Comparison of ENCODE assay signal across 1 cellular context in the genomic region with DNA sequence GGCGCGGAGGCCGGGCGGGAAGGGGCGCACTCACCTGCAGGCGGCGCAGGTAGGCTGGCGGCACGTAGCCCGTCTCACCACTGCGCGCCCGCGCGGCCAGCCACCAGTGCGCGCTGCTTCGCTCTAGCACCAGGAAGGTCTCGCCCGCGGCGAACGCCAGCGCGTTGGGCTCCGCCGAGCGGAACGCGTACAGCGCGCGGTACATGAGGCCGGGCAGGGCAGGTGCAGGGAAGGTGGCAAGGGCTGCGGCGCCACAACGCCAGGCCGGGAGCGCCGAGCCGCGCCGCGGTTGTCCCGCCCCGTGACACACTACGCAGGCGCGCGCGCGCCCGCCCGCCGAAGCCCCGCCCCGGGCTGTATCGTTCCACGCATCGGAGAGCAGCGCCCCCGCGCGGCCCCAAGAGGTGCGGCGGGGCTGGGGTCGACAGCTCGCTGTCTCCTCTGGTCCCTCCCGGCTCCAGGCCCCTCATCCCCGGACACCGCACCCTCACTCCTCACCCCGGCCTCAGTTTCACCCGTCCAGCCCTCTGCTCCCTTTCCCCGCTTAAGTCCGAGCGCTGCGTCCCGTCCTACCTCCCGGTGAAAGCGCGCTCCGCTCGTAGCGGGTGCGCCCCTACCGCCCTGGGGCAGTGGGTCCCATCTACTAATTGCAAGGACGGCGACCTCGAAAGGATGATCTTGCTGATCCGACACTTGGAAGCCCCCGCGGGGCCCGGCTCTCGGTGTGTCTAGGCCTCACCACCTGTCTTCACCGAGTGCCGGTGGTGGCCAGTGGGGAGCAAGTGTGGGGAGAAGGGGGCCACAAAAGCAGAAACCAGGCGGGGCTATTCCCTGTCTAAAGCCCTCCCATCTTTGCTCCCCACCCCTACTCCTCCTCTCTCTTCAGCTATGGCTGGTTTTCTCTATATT.
TF ChIP-seq lines count a peak whose summit lies in the region.

NCKIPSD (minus strand) TSS at position 313 of the 909 bp plus-strand sequence; CDS start at position 205, 108 bp downstream.

TF ChIP-seq in HepG2, 621 proteins besides CTCF, POLR2A, EP300 and RAD21 (continued from another document and continues in another):
- TF ChIP-seq DZIP1 (CRISPR knock-in tag; IDR thresholded peaks at IDR 0.05) (no peak), HOXA9 (CRISPR knock-in tag; IDR thresholded peaks at IDR 0.05; ENCODE audit: borderline replicate concordance) (no peak), POGZ (CRISPR knock-in tag; IDR thresholded peaks at IDR 0.05) (no peak; the same call in 1 of the 2 replicates), ZNF737 (CRISPR knock-in tag; IDR thresholded peaks at IDR 0.05; ENCODE audit: borderline replicate concordance) (no peak), DR1 (CRISPR knock-in tag; IDR thresholded peaks at IDR 0.05) (peak; percentile 81), PLRG1 (conservative IDR thresholded peaks at IDR 0.05) (no peak), ZNF773 (CRISPR knock-in tag; IDR thresholded peaks at IDR 0.05; ENCODE audit: borderline replicate concordance) (peak; percentile 60; the same call in 1 of the 2 replicates), ETV5 (CRISPR knock-in tag; IDR thresholded peaks at IDR 0.05; ENCODE audit: borderline replicate concordance) (no peak; the same call in none of the 2 replicates), TSC22D2 (CRISPR knock-in tag; IDR thresholded peaks at IDR 0.05; ENCODE audit: borderline replicate concordance) (no peak), ZNF431 (CRISPR knock-in tag; IDR thresholded peaks at IDR 0.05; ENCODE audit: borderline replicate concordance, low read depth) (peak; percentile 94), SNAI1 (CRISPR knock-in tag; IDR thresholded peaks at IDR 0.05; ENCODE audit: borderline replicate concordance) (no peak), ZNF44 (CRISPR knock-in tag; IDR thresholded peaks at IDR 0.05) (no peak), HBP1 (CRISPR knock-in tag; IDR thresholded peaks at IDR 0.05; ENCODE audit: low read depth) (0 out of 2 replicates have a peak, but pooled peaks have one; percentile 72), MYC (CRISPR knock-in tag; IDR thresholded peaks at IDR 0.05; ENCODE audit: borderline replicate concordance) (peak; percentile 88), ZNF784 (CRISPR knock-in tag; IDR thresholded peaks at IDR 0.05; ENCODE audit: borderline replicate concordance) (peak; percentile 91; the same call in 1 of the 2 replicates), ZXDC (CRISPR knock-in tag; IDR thresholded peaks at IDR 0.05) (peak; percentile 92; the same call in 1 of the 2 replicates), MEIS1 (CRISPR knock-in tag; IDR thresholded peaks at IDR 0.05; ENCODE audit: borderline replicate concordance) (0 out of 2 replicates have a peak, but pooled peaks have one; percentile 40), ZNF441 (CRISPR knock-in tag; IDR thresholded peaks at IDR 0.05; ENCODE audit: borderline replicate concordance) (peak; percentile 52; the same call in 1 of the 2 replicates), SNAPC5 (CRISPR knock-in tag; IDR thresholded peaks at IDR 0.05; ENCODE audit: borderline replicate concordance) (no peak), PRDM15 (CRISPR knock-in tag; IDR thresholded peaks at IDR 0.05) (no peak), ZNF589 (CRISPR knock-in tag; conservative IDR thresholded peaks at IDR 0.05) (no peak), ZNF160 (CRISPR knock-in tag; IDR thresholded peaks at IDR 0.05) (peak; percentile 75; the same call in 1 of the 2 replicates), THYN1 (CRISPR knock-in tag; IDR thresholded peaks at IDR 0.05; ENCODE audit: borderline replicate concordance, low read depth) (no peak), PLSCR1 (CRISPR knock-in tag; IDR thresholded peaks at IDR 0.05; ENCODE audit: borderline replicate concordance) (no peak)
- TF ChIP-seq, protein P1, sequence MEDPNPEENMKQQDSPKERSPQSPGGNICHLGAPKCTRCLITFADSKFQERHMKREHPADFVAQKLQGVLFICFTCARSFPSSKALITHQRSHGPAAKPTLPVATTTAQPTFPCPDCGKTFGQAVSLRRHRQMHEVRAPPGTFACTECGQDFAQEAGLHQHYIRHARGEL (CRISPR knock-in tag; IDR thresholded peaks at IDR 0.05) = no peak
- TF ChIP-seq, protein P2, sequence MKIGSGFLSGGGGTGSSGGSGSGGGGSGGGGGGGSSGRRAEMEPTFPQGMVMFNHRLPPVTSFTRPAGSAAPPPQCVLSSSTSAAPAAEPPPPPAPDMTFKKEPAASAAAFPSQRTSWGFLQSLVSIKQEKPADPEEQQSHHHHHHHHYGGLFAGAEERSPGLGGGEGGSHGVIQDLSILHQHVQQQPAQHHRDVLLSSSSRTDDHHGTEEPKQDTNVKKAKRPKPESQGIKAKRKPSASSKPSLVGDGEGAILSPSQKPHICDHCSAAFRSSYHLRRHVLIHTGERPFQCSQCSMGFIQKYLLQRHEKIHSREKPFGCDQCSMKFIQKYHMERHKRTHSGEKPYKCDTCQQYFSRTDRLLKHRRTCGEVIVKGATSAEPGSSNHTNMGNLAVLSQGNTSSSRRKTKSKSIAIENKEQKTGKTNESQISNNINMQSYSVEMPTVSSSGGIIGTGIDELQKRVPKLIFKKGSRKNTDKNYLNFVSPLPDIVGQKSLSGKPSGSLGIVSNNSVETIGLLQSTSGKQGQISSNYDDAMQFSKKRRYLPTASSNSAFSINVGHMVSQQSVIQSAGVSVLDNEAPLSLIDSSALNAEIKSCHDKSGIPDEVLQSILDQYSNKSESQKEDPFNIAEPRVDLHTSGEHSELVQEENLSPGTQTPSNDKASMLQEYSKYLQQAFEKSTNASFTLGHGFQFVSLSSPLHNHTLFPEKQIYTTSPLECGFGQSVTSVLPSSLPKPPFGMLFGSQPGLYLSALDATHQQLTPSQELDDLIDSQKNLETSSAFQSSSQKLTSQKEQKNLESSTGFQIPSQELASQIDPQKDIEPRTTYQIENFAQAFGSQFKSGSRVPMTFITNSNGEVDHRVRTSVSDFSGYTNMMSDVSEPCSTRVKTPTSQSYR (CRISPR knock-in tag; IDR thresholded peaks at IDR 0.05; ENCODE audit: borderline replicate concordance) = 0 out of 2 replicates have a peak, but pooled peaks have one; percentile 23
- TF ChIP-seq, protein P3, sequence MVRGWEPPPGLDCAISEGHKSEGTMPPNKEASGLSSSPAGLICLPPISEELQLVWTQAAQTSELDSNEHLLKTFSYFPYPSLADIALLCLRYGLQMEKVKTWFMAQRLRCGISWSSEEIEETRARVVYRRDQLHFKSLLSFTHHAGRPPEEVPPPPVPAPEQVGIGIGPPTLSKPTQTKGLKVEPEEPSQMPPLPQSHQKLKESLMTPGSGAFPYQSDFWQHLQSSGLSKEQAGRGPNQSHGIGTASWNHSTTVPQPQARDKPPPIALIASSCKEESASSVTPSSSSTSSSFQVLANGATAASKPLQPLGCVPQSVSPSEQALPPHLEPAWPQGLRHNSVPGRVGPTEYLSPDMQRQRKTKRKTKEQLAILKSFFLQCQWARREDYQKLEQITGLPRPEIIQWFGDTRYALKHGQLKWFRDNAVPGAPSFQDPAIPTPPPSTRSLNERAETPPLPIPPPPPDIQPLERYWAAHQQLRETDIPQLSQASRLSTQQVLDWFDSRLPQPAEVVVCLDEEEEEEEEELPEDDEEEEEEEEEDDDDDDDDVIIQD (CRISPR knock-in tag; IDR thresholded peaks at IDR 0.05; ENCODE audit: low read depth) = no peak
- TF ChIP-seq, protein P4, sequence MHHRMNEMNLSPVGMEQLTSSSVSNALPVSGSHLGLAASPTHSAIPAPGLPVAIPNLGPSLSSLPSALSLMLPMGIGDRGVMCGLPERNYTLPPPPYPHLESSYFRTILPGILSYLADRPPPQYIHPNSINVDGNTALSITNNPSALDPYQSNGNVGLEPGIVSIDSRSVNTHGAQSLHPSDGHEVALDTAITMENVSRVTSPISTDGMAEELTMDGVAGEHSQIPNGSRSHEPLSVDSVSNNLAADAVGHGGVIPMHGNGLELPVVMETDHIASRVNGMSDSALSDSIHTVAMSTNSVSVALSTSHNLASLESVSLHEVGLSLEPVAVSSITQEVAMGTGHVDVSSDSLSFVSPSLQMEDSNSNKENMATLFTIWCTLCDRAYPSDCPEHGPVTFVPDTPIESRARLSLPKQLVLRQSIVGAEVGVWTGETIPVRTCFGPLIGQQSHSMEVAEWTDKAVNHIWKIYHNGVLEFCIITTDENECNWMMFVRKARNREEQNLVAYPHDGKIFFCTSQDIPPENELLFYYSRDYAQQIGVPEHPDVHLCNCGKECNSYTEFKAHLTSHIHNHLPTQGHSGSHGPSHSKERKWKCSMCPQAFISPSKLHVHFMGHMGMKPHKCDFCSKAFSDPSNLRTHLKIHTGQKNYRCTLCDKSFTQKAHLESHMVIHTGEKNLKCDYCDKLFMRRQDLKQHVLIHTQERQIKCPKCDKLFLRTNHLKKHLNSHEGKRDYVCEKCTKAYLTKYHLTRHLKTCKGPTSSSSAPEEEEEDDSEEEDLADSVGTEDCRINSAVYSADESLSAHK (CRISPR knock-in tag; IDR thresholded peaks at IDR 0.05; ENCODE audit: borderline replicate concordance) = no peak
